Comparison of ENCODE assay signal across 15 cellular contexts in the genomic region with DNA sequence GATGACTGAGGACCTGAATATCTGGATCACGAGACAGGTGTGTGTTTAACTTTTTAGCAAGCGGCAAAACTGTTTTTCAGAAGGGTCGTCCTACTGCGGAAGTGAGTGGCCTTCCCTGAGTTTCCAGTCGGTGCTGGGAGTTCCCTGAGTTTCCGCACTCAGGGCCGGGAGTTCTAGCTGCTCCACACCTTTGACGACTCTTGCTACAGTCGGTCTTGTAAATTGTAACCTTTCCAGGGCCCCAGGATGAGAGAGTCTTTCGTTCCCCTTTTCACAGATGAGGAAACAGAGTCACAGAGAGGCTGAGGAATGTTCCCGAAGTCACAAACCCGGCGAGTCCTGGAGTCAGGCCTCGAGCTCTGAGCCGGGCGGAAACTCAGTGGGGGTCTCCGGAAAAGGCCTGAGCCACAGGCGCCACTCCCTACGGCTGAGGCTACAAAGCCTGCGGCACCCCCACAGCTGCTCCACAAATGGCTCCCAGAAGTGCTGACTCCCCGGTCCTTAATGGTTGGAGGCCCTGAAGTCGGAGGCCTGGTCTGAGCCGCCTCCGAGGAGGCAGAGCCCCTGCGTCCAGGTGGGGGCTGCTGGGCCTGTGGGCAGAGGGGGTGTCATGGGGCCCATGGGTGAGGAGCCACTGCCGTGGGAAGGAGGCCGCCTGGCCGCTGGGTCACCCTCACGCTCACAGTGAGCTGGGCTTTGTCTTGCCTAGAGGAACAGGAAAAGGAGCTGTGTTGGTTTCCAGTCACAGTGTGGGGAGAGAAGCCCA.
"Had no signal": no experiment of that assay in that cellular context is flagged by ENCODE, and none has a peak within 500 bp of the region (broad histone marks: within the 10 kb centered on the region; RNA-seq: fewer than 3 reads in every experiment).

No MANE protein-coding gene starts in this region.

- ATAC-seq: activated naive CD4-positive, alpha-beta T cell treated with anti-CD3 and anti-CD28 coated beads, Interleukin-2, amount 50 U/mL, for 72 hours; activated T-helper 17 cell treated with anti-CD3 and anti-CD28 coated beads, Interleukin-2, amount 50 U/mL, for 72 hours; psoas muscle had no signal

- H3K27ac ChIP-seq: brain microvascular endothelial cell, psoas muscle, SK-N-MC had no signal

- H3K36me3 ChIP-seq: brain microvascular endothelial cell had no signal

- H3K4me1 Mint-ChIP-seq: activated T-helper 17 cell treated with anti-CD3 and anti-CD28 coated beads, Interleukin-2, amount 50 U/mL, for 72 hours; immature natural killer cell; stimulated activated memory B cell treated with anti-CD40 and anti-IgM and Interleukin-4, amounts not matched to agents 10 μg/mL and 1 μg/mL and 100 μg/mL, for 72 hours had no signal

- H3K27me3 ChIP-seq: brain microvascular endothelial cell had no signal

- H3K36me3 Mint-ChIP-seq: activated naive CD4-positive, alpha-beta T cell treated with anti-CD3 and anti-CD28 coated beads, Interleukin-2, amount 50 U/mL, for 72 hours; immature natural killer cell; stimulated activated memory B cell treated with anti-CD40 and anti-IgM and Interleukin-4, amounts not matched to agents 10 μg/mL and 1 μg/mL and 100 μg/mL, for 72 hours had no signal

- H3K4me3 Mint-ChIP-seq: activated T-helper 17 cell treated with anti-CD3 and anti-CD28 coated beads, Interleukin-2, amount 50 U/mL, for 72 hours; immature natural killer cell; nephron progenitor cell; stimulated activated memory B cell treated with anti-CD40 and anti-IgM and Interleukin-4, amounts not matched to agents 10 μg/mL and 1 μg/mL and 100 μg/mL, for 72 hours had no signal

- H3K9me3 Mint-ChIP-seq: activated naive CD4-positive, alpha-beta T cell treated with anti-CD3 and anti-CD28 coated beads, Interleukin-2, amount 50 U/mL, for 72 hours; activated T-helper 17 cell treated with anti-CD3 and anti-CD28 coated beads, Interleukin-2, amount 50 U/mL, for 72 hours; immature natural killer cell; nephron progenitor cell; stimulated activated memory B cell treated with anti-CD40 and anti-IgM and Interleukin-4, amounts not matched to agents 10 μg/mL and 1 μg/mL and 100 μg/mL, for 72 hours had no signal

- H3K9me3 ChIP-seq: psoas muscle had no signal

- H3K4me3 ChIP-seq: psoas muscle, SK-N-MC had no signal

- DNase-seq: activated CD4-positive, alpha-beta T cell treated with anti-CD3 and anti-CD28 coated beads, Interleukin-2, amount 50 U/mL, for 1 hour; activated T-cell treated with anti-CD3 and anti-CD28 coated beads for 4 hours; amygdala; brain microvascular endothelial cell; effector CD8-positive, alpha-beta T cell; foreskin fibroblast; immature natural killer cell; mammary epithelial cell; stimulated activated CD4-positive, alpha-beta T cell treated with anti-CD3 and anti-CD28 coated beads, Interleukin-2, amount 100 ng/mL, for 48 hours had no signal

- H3K27ac Mint-ChIP-seq: activated naive CD4-positive, alpha-beta T cell treated with anti-CD3 and anti-CD28 coated beads, Interleukin-2, amount 50 U/mL, for 72 hours; activated T-helper 17 cell treated with anti-CD3 and anti-CD28 coated beads, Interleukin-2, amount 50 U/mL, for 72 hours; immature natural killer cell; nephron progenitor cell; stimulated activated memory B cell treated with anti-CD40 and anti-IgM and Interleukin-4, amounts not matched to agents 10 μg/mL and 1 μg/mL and 100 μg/mL, for 72 hours had no signal
